In genomic region chr14:104739546-104740516, GRCh38 we compare ENCODE assay signal across 1 cellular context.
TF ChIP-seq lines count a peak whose summit lies in the region.

No MANE protein-coding gene starts in this region.

TF ChIP-seq in H1, 55 proteins besides CTCF, POLR2A, EP300 and RAD21:
- no peak for TF ChIP-seq TAF7 (optimal IDR thresholded peaks at IDR 0.05; ENCODE audit: borderline replicate concordance, low read depth, low read length)
- no peak for TF ChIP-seq JUN (IDR thresholded peaks at IDR 0.05; ENCODE audit: low read depth, low read length)
